Comparison of ENCODE assay signal across 22 cellular contexts in the genomic region with DNA sequence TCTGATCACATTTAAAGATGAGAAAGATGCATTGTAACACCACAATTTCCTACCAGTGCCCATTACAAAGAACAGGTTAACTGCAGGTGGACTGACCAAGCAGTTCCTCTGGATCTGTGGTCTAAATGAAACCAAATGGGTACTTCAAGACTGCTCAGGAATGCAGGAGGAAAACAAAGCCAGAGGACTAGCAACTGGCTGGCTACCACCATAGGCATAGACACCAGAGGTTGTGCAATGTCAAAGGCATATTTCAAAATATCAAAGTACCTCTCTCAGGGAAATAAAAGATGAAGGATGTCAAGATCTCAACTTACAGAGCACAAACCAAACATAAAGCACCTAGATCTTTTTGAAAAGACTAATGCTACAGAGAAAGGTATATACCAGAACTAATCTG.
DNase-seq lines count a peak whose midpoint lies in the region; ATAC-seq and TF ChIP-seq lines count a peak whose summit lies in the region.
"Had no signal": no experiment of that assay in that cellular context is flagged by ENCODE, and none has a peak within 500 bp of the region (broad histone marks: within the 10 kb centered on the region; RNA-seq: fewer than 3 reads in every experiment).

No MANE protein-coding gene starts in this region.

- intact Hi-C loops in left colon (cut with DNase I, micrococcal nuclease): no loop called here

- peak; percentile 52 for DNase-seq in AG20443 (ENCODE audit: low spot score)
- peak; percentile 15 for DNase-seq in amniotic epithelial cell (ENCODE audit: low read depth)
- no peak for DNase-seq in left lobe of liver (ENCODE audit: low spot score)
- DNase-seq in left colon: no peak
- DNase-seq in putamen (ENCODE audit: low spot score): no peak
- no peak for DNase-seq in NCI-H1417 (lab: John Stamatoyannopoulos, UW)
- DNase-seq: activated CD8-positive, alpha-beta T cell treated with anti-CD3 and anti-CD28 coated beads for 36 hours; activated naive CD4-positive, alpha-beta T cell; activated T-cell treated with anti-CD3 and anti-CD28 coated beads, Interleukin-2, amount 50 U/mL, for 1 hour; effector CD8-positive, alpha-beta T cell; foreskin melanocyte; hypothalamus; mesendoderm; naive thymus-derived CD8-positive, alpha-beta T cell; NCI-H187 treated with DMSO at 0.1 percent for 48 hours; ovary; SHP77; sigmoid colon; stimulated activated naive B cell treated with anti-CD40 and anti-IgM and Interleukin-4, amounts not matched to agents 10 μg/mL and 1 μg/mL and 100 μg/mL, for 72 hours; WERI-Rb-1 had no signal

- ATAC-seq in left lobe of liver (peak; percentile 50), HG03354 (IDR thresholded peaks at IDR 0.05; ENCODE audit: poor library complexity, severe bottlenecking, unreplicated experiment) (no peak), left colon (no peak)
- ATAC-seq: activated CD8-positive, alpha-beta T cell treated with anti-CD3 and anti-CD28 coated beads for 36 hours; naive thymus-derived CD8-positive, alpha-beta T cell; stimulated activated naive B cell treated with anti-CD40 and anti-IgM and Interleukin-4, amounts not matched to agents 10 μg/mL and 1 μg/mL and 100 μg/mL, for 72 hours had no signal

- no peak for TF ChIP-seq EP300 in Ishikawa (IDR thresholded peaks at IDR 0.05; ENCODE audit: borderline replicate concordance)

- no peak for TF ChIP-seq RAD21 in Ishikawa (IDR thresholded peaks at IDR 0.05; ENCODE audit: low read depth)

TF ChIP-seq in Ishikawa, 13 proteins besides CTCF, POLR2A, EP300 and RAD21:
- TF ChIP-seq, protein P1, sequence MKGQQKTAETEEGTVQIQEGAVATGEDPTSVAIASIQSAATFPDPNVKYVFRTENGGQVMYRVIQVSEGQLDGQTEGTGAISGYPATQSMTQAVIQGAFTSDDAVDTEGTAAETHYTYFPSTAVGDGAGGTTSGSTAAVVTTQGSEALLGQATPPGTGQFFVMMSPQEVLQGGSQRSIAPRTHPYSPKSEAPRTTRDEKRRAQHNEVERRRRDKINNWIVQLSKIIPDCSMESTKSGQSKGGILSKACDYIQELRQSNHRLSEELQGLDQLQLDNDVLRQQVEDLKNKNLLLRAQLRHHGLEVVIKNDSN (IDR thresholded peaks at IDR 0.05): no peak
- TF ChIP-seq EGR1 (IDR thresholded peaks at IDR 0.05): no peak
- peak; percentile 57; the same call in 1 of the 2 replicates for TF ChIP-seq CEBPB (IDR thresholded peaks at IDR 0.05)

Comparison
In these comparisons a context has a peak if more than half of its experiments do, and no peak if none do; other contexts are left out.
1. DNase-seq: peak in AG20443 (single experiment) and amniotic epithelial cell (single experiment); none in left lobe of liver (single experiment), left colon (0 of 2), putamen (single experiment) and NCI-H1417 (0 of 3).